Comparison of ENCODE assay signal across 31 cellular contexts in genomic region chr1:191711961-191712360, GRCh38.
"Had no signal": no experiment of that assay in that cellular context is flagged by ENCODE, and none has a peak within 500 bp of the region (broad histone marks: within the 10 kb centered on the region; RNA-seq: fewer than 3 reads in every experiment).

No MANE protein-coding gene starts in this region.

- H3K27me3 ChIP-seq: adrenal gland, ascending aorta, cardiac muscle cell had no signal

- DNase-seq: activated B cell treated with CpG ODN at 0.5 μM for 24 hours; activated CD4-positive, alpha-beta memory T cell treated with anti-CD3 and anti-CD28 coated beads for 36 hours; activated CD4-positive, alpha-beta T cell treated with anti-CD3 and anti-CD28 coated beads for 4 hours; activated CD4-positive, alpha-beta T cell treated with anti-CD3 and anti-CD28 coated beads, Interleukin-2, amount 10 ng/mL, durations not matched to agents 24 days and 14 days; activated CD4-positive, alpha-beta T cell treated with anti-CD3 and anti-CD28 coated beads, Interleukin-2, amount 50 U/mL, for 1 hour; activated CD4-positive, alpha-beta T cell treated with anti-CD3 and anti-CD28 coated beads, Interleukin-2, amount 50 U/mL, for 4 hours; activated CD4-positive, CD25-positive, alpha-beta regulatory T cell treated with anti-CD3 and anti-CD28 coated beads, Interleukin-2, amount 50 U/mL, for 72 hours; activated CD8-positive, alpha-beta memory T cell treated with anti-CD3 and anti-CD28 coated beads, Interleukin-2, amount 50 U/mL, for 4 hours; activated CD8-positive, alpha-beta T cell treated with anti-CD3 and anti-CD28 coated beads for 36 hours; activated effector memory CD4-positive, alpha-beta T cell treated with anti-CD3 and anti-CD28 coated beads, Interleukin-2, amount 50 U/mL, for 16 hours; activated gamma-delta T cell treated with Interleukin-2 at 50 U/mL for 16 hours; activated naive CD4-positive, alpha-beta T cell; activated naive CD4-positive, alpha-beta T cell treated with anti-CD3 and anti-CD28 coated beads for 36 hours; activated naive CD4-positive, alpha-beta T cell treated with anti-CD3 and anti-CD28 coated beads, Interleukin-2, amount 50 U/mL, for 16 hours; activated naive CD8-positive, alpha-beta T cell treated with anti-CD3 and anti-CD28 coated beads for 36 hours; activated T-cell treated with anti-CD3 and anti-CD28 coated beads for 4 hours; activated T-cell treated with anti-CD3 and anti-CD28 coated beads, Interleukin-2, amount 50 U/mL, for 1 hour; activated T-cell treated with anti-CD3 and anti-CD28 coated beads, Interleukin-2, amount 50 U/mL, for 4 hours; activated T-cell treated with anti-CD3 and anti-CD28 coated beads, Interleukin-2, amount 50 U/mL, for 72 hours; adrenal gland; amniotic stem cell; caudate nucleus; cerebellar nuclear complex; T-helper 1 cell; T-helper 2 cell; T-helper 9 cell had no signal

- H3K27ac ChIP-seq: adrenal gland, ascending aorta, cardiac muscle cell, VCaP had no signal

- H3K9me3 ChIP-seq: adrenal gland, ascending aorta had no signal

- H3K4me1 ChIP-seq: adrenal gland, ascending aorta had no signal

- ATAC-seq: activated CD8-positive, alpha-beta T cell treated with anti-CD3 and anti-CD28 coated beads for 36 hours; activated naive CD4-positive, alpha-beta T cell treated with anti-CD3 and anti-CD28 coated beads, Interleukin-2, amount 50 U/mL, for 72 hours; activated T-cell treated with anti-CD3 and anti-CD28 coated beads, Interleukin-2, amount 50 U/mL, for 4 hours; activated T-cell treated with anti-CD3 and anti-CD28 coated beads, Interleukin-2, amount 50 U/mL, for 72 hours; activated T-helper 17 cell treated with anti-CD3 and anti-CD28 coated beads, Interleukin-2, amount 50 U/mL, for 72 hours had no signal

- H3K4me3 ChIP-seq: adrenal gland, ascending aorta, cardiac muscle cell had no signal

- H3K36me3 ChIP-seq: adrenal gland, ascending aorta, cardiac muscle cell had no signal
